In genomic region chr14:72891666-72892102, GRCh38 we compare ENCODE assay signal across 8 cellular contexts. TPM values are rescaled to one million over a fixed set of nuclear protein-coding genes. Genes with fewer than 3 reads are reported as not detected.
DNase-seq lines count a peak whose midpoint lies in the region; ATAC-seq and TF ChIP-seq lines count a peak whose summit lies in the region.

No MANE protein-coding gene starts in this region.

- intact Hi-C loops in heart left ventricle (cut with DNase I) (loop anchor here in 8 of 10 donors (1.0 to 10.0 kb wide), 9 partner anchors 64 to 277 kb away; no protein-coding TSS in a partner anchor), Right ventricle myocardium superior (cut with DNase I) (loop anchor here (2.0 to 10.0 kb wide), 2 partner anchors 79 to 167 kb away; no protein-coding TSS in a partner anchor), breast epithelium (cut with DNase I; ENCODE audit: low total_unique reads) (no loop called here)

- TF ChIP-seq CTCF in heart left ventricle (IDR thresholded peaks at IDR 0.05) (no peak), breast epithelium (IDR thresholded peaks at IDR 0.05) (no peak)

- H3K4me1 ChIP-seq in heart left ventricle (peaks cover 0 to 45% (median 21%) of the 10 kb centered on the region in 12 donors), breast epithelium (no peaks in the 10 kb centered on the region), mononuclear cell (ENCODE audit: insufficient read depth, low read length) (peaks cover 26% of the 10 kb centered on the region), urinary bladder (ENCODE audit: insufficient read depth) (no peaks in the 10 kb centered on the region)

- H3K27ac ChIP-seq in heart left ventricle (peak overlapping the region in 9 of 12 donors; percentile 28 to 93 (median 84)), breast epithelium (no peak overlapping the region), urinary bladder (ENCODE audit: low read depth) (no peak overlapping the region)

- H3K27me3 ChIP-seq in heart left ventricle (peaks cover 0 to 47% (median 0%) of the 10 kb centered on the region in 9 donors), breast epithelium (peaks cover 0 to 6% of the 10 kb centered on the region in 2 donors), mononuclear cell (ENCODE audit: insufficient read depth, low read length) (peaks cover 69% of the 10 kb centered on the region)

- no peak for DNase-seq in heart left ventricle
- DNase-seq in Right ventricle myocardium superior = no peak
- DNase-seq in breast epithelium (ENCODE audit: low spot score in 2 of 2) = no peak
- DNase-seq in stimulated activated CD4-positive, alpha-beta T cell treated with anti-CD3 and anti-CD28 coated beads, Interleukin-4, amount 100 ng/mL, for 24 hours = no peak
- no peak for DNase-seq in NOMO-1 (lab: John Stamatoyannopoulos, UW; ENCODE audit: unreplicated experiment in 2 of 2)

- WGBS in heart left ventricle, 4 donors = 2 to 4% (median 2%) methylated on average over 14 of the region's 14 CpGs
- 3% methylated on average over 14 of the region's 14 CpGs for WGBS in urinary bladder

- no peak for TF ChIP-seq POLR2A in heart left ventricle (IDR thresholded peaks at IDR 0.05)
- no peak for TF ChIP-seq POLR2A in breast epithelium (IDR thresholded peaks at IDR 0.05)

- H3K4me3 ChIP-seq in heart left ventricle = peak overlapping the region; percentile 56 to 98 (median 84)
- peak overlapping the region; percentile 62 to 79 (median 63) for H3K4me3 ChIP-seq in breast epithelium
- H3K4me3 ChIP-seq in mononuclear cell (ENCODE audit: low read length) = peak overlapping the region; percentile 73
- peak overlapping the region; percentile 65 for H3K4me3 ChIP-seq in urinary bladder (ENCODE audit: low read depth, low read length)

- H3K36me3 ChIP-seq in heart left ventricle = peaks cover 0 to 2% (median 0%) of the 10 kb centered on the region in 9 donors
- no peaks in the 10 kb centered on the region for H3K36me3 ChIP-seq in breast epithelium
- H3K36me3 ChIP-seq in urinary bladder (ENCODE audit: insufficient read depth) = no peaks in the 10 kb centered on the region

- no peaks in the 10 kb centered on the region for H3K9me3 ChIP-seq in heart left ventricle
- H3K9me3 ChIP-seq in breast epithelium = no peaks in the 10 kb centered on the region
- H3K9me3 ChIP-seq in mononuclear cell (ENCODE audit: low read depth, low read length) = no peaks in the 10 kb centered on the region

- ATAC-seq in heart left ventricle (no peak), Right ventricle myocardium superior (ENCODE audit: poor library complexity) (no peak), GM21381 (IDR thresholded peaks at IDR 0.05; ENCODE audit: unreplicated experiment) (no peak)

RNA-seq across cellular contexts. Expression of gene DPF3, which starts 2.2 kb away (rescaled TPM):
- total RNA-seq in heart left ventricle = 10 to 100 TPM; 20.5 to 53.8 (median 40.4) TPM
- polyA plus RNA-seq in heart left ventricle = 10 to 100 TPM; 13.5 to 21.2 TPM
- total RNA-seq in Right ventricle myocardium superior = 25.0 TPM
- 1 to 10 TPM in 2 of 3 donors, under 1 TPM in 1; 0.32 to 2.8 (median 1.3) TPM for total RNA-seq in breast epithelium
- total RNA-seq in mononuclear cell = 1.3 TPM
- 2.2 TPM for total RNA-seq in urinary bladder
- polyA plus RNA-seq in urinary bladder = 0.71 TPM

RNA-seq across cellular contexts. Expression of gene DCAF4, which starts 34.6 kb away (rescaled TPM):
- total RNA-seq in heart left ventricle (10 to 100 TPM in 2 of 9 donors, 1 to 10 TPM in 7; 5.2 to 13.1 (median 8.6) TPM), Right ventricle myocardium superior (5.5 TPM), breast epithelium (10 to 100 TPM; 19.8 to 49.5 (median 36.1) TPM), mononuclear cell (17.9 TPM), urinary bladder (5.9 TPM)
- polyA plus RNA-seq in heart left ventricle (10 to 100 TPM in 1 of 2 donors, 1 to 10 TPM in 1; 2.4 to 10.0 TPM), urinary bladder (16.6 TPM)

Comparison
In these comparisons a context has a peak if more than half of its experiments do, and no peak if none do; other contexts are left out.
1. H3K27ac ChIP-seq: peak in heart left ventricle (9 of 12); none in breast epithelium (0 of 2) and urinary bladder (single experiment).
2. Peak in every context shown above with its lines, with median percentiles within 50 percentile points of each other: H3K4me3 ChIP-seq.